25 cellular contexts compared by ENCODE assay signal in the genomic region with DNA sequence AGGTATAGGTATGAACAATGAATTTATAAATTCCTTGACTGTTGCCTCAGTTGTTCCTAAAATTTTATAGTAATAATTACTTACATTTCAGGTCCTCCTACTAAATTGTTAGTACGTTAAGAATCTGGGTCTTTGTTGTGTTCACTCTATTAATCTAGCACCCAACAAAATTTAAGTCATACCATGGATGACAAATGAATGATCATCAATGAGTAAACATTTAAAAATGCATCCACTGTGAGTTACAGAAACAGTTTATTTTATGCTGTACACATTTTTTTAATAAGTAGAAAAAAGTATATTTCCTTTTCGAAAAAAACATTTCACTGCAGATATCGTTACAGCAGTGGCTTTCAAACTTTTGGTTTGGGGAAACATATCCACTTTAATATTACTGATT.
"Had no signal": no experiment of that assay in that cellular context is flagged by ENCODE, and none has a peak within 500 bp of the region (broad histone marks: within the 10 kb centered on the region; RNA-seq: fewer than 3 reads in every experiment).

No MANE protein-coding gene starts in this region.

- H3K9me3 ChIP-seq: esophagus squamous epithelium, ovary, right lobe of liver, uterus had no signal

- H3K4me3 ChIP-seq: esophagus squamous epithelium, ovary, right lobe of liver, skin epidermis, uterus had no signal

- DNase-seq: activated CD4-positive, alpha-beta T cell treated with anti-CD3 and anti-CD28 coated beads for 1 hour; activated CD4-positive, alpha-beta T cell treated with anti-CD3 and anti-CD28 coated beads, Interleukin-2, amount 50 U/mL, for 1 hour; activated CD8-positive, alpha-beta T cell treated with anti-CD3 and anti-CD28 coated beads for 36 hours; activated gamma-delta T cell treated with Interleukin-2 at 50 U/mL for 16 hours; activated naive CD8-positive, alpha-beta T cell treated with anti-CD3 and anti-CD28 coated beads, Interleukin-2, amount 50 U/mL, for 24 hours; activated T-cell treated with anti-CD3 and anti-CD28 coated beads, Interleukin-2, amount 50 U/mL, for 4 hours; dermis blood vessel endothelial cell; effector CD4-positive, alpha-beta T cell; esophagus squamous epithelium; head of caudate nucleus; hippocampal formation; left cardiac atrium; left ventricle myocardium superior; naive thymus-derived CD4-positive, alpha-beta T cell; ovary; right lobe of liver; stimulated activated CD4-positive, alpha-beta T cell treated with anti-CD3 and anti-CD28 coated beads, Interleukin-12 subunit alpha, Interleukin-12 subunit beta, amount 100 ng/mL, for 4 hours; stimulated activated CD4-positive, alpha-beta T cell treated with anti-CD3 and anti-CD28 coated beads, Interleukin-4, amount 100 ng/mL, for 1 hour; T-helper 17 cell; T1000; uterus had no signal

- ATAC-seq: activated CD8-positive, alpha-beta T cell treated with anti-CD3 and anti-CD28 coated beads for 36 hours; activated naive CD8-positive, alpha-beta T cell treated with anti-CD3 and anti-CD28 coated beads, Interleukin-2, amount 50 U/mL, for 24 hours; activated T-cell treated with anti-CD3 and anti-CD28 coated beads, Interleukin-2, amount 50 U/mL, for 4 hours; activated T-helper 17 cell treated with anti-CD3 and anti-CD28 coated beads, Interleukin-2, amount 50 U/mL, for 72 hours; left cardiac atrium; left ventricle myocardium superior; naive thymus-derived CD4-positive, alpha-beta T cell; right lobe of liver; T-helper 17 cell; WTC11 had no signal

- H3K27ac ChIP-seq: epithelial cell of prostate, esophagus squamous epithelium, ovary, right lobe of liver, skin epidermis, uterus had no signal

- H3K36me3 ChIP-seq: esophagus squamous epithelium, ovary, right lobe of liver, uterus had no signal

- H3K27me3 ChIP-seq: esophagus squamous epithelium, ovary, right lobe of liver, uterus had no signal

- H3K4me1 ChIP-seq: esophagus squamous epithelium, right lobe of liver, uterus had no signal
